8 cellular contexts compared by ENCODE assay signal in genomic region chr14:89027097-89027740, GRCh38.
DNase-seq lines count a peak whose midpoint lies in the region; ATAC-seq and TF ChIP-seq lines count a peak whose summit lies in the region.

No MANE protein-coding gene starts in this region.

- H3K9me3 Mint-ChIP-seq in activated CD4-positive, alpha-beta T cell treated with anti-CD3 and anti-CD28 coated beads for 36 hours (ENCODE audit: low read depth) = no peaks in the 10 kb centered on the region

- H3K27me3 Mint-ChIP-seq in activated CD4-positive, alpha-beta T cell treated with anti-CD3 and anti-CD28 coated beads for 36 hours = peaks cover 59% of the 10 kb centered on the region

- CTCF ChIA-PET in activated CD4-positive, alpha-beta T cell treated with anti-CD3 and anti-CD28 coated beads for 36 hours (lab: Charles Lee) = interaction anchor here (0.6 to 3.6 kb wide), 19 partner anchors 11 to 1035 kb away, joined by 3 to 12 read pairs (median 3); no protein-coding TSS in a partner anchor

- peak overlapping the region; percentile 60 for H3K4me3 Mint-ChIP-seq in activated CD4-positive, alpha-beta T cell treated with anti-CD3 and anti-CD28 coated beads for 36 hours

- H3K4me1 ChIP-seq in ES-I3 (ENCODE audit: insufficient read depth, low read length) (no peaks in the 10 kb centered on the region), colonic mucosa (peaks cover 3% of the 10 kb centered on the region), left lung (peaks cover 3 to 29% of the 10 kb centered on the region in 2 donors)

- no peaks in the 10 kb centered on the region for H3K36me3 ChIP-seq in ES-I3 (ENCODE audit: insufficient read depth, low read length)
- no peaks in the 10 kb centered on the region for H3K36me3 ChIP-seq in colonic mucosa
- no peaks in the 10 kb centered on the region for H3K36me3 ChIP-seq in left lung

- in situ Hi-C loops in KBM-7 (cut with MboI; ENCODE audit: low pct_unique_long_range_greater_than_20kb, low sequenced_read_pairs) = loop anchor here (25.0 kb wide), 2 partner anchors 735 to 885 kb away; no protein-coding TSS in a partner anchor

- H3K36me3 Mint-ChIP-seq in activated CD4-positive, alpha-beta T cell treated with anti-CD3 and anti-CD28 coated beads for 36 hours (ENCODE audit: low read depth) = no peaks in the 10 kb centered on the region

- peak; percentile 59 for TF ChIP-seq CTCF in colonic mucosa (IDR thresholded peaks at IDR 0.05)
- TF ChIP-seq CTCF in left lung (IDR thresholded peaks at IDR 0.05) = peak; percentile 80 to 86

- peaks cover 2% of the 10 kb centered on the region for H3K4me1 Mint-ChIP-seq in activated CD4-positive, alpha-beta T cell treated with anti-CD3 and anti-CD28 coated beads for 36 hours

- peak; percentile 45 for DNase-seq in KBM-7
- peak; percentile 76 for DNase-seq in activated CD4-positive, alpha-beta T cell treated with anti-CD3 and anti-CD28 coated beads for 36 hours
- DNase-seq in colonic mucosa = peak; percentile 49
- DNase-seq in left lung = peak; percentile 53 to 92
- DNase-seq in stimulated activated CD4-positive, alpha-beta T cell treated with anti-CD3 and anti-CD28 coated beads, Interleukin-2, amount 100 ng/mL, for 24 hours = peak; percentile 62 to 71
- DNase-seq in NCI-H1105 (lab: John Stamatoyannopoulos, UW) = no peak

- H3K9me3 ChIP-seq in ES-I3 (ENCODE audit: control insufficient read depth, insufficient read depth, low read length) = no peaks in the 10 kb centered on the region
- no peaks in the 10 kb centered on the region for H3K9me3 ChIP-seq in colonic mucosa
- H3K9me3 ChIP-seq in left lung = no peaks in the 10 kb centered on the region

- POLR2A ChIA-PET in activated CD4-positive, alpha-beta T cell treated with anti-CD3 and anti-CD28 coated beads for 36 hours (lab: Charles Lee) = no interaction called here

- ATAC-seq in GM21723 (IDR thresholded peaks at IDR 0.05; ENCODE audit: unreplicated experiment) (peak; percentile 85), left lung (peak; percentile 94)
- peak; percentile 96 for ATAC-seq in activated CD4-positive, alpha-beta T cell treated with anti-CD3 and anti-CD28 coated beads for 36 hours

- no peak overlapping the region for H3K27ac ChIP-seq in colonic mucosa
- H3K27ac ChIP-seq in left lung = no peak overlapping the region

- peak overlapping the region; percentile 60 for H3K4me3 ChIP-seq in colonic mucosa
- peak overlapping the region; percentile 41 to 50 for H3K4me3 ChIP-seq in left lung

- H3K9ac ChIP-seq in ES-I3 (ENCODE audit: low read depth, low read length) (peak overlapping the region; percentile 86), colonic mucosa (ENCODE audit: low read depth in 2 of 2, low read length in 2 of 2) (peak overlapping the region; percentile 48 to 54)

- H3K27me3 ChIP-seq in colonic mucosa (no peaks in the 10 kb centered on the region), left lung (peaks cover 8 to 69% of the 10 kb centered on the region in 2 donors)

- intact Hi-C loops in activated CD4-positive, alpha-beta T cell treated with anti-CD3 and anti-CD28 coated beads for 36 hours (cut with DNase I, micrococcal nuclease) = loop anchor here (1.0 to 5.0 kb wide), 6 partner anchors 40 to 1210 kb away; no protein-coding TSS in a partner anchor
- intact Hi-C loops in colonic mucosa (cut with DNase I) = no loop called here
- intact Hi-C loops in left lung (cut with DNase I) = loop anchor here in 1 of 2 donors (10.0 kb wide), 1 partner anchor 898 kb away; no protein-coding TSS in a partner anchor

- no peak overlapping the region for H3K27ac Mint-ChIP-seq in activated CD4-positive, alpha-beta T cell treated with anti-CD3 and anti-CD28 coated beads for 36 hours
